ENCODE assay signal across 12 cellular contexts in genomic region chr22:36773935-36774334, GRCh38. TPM values are rescaled to one million over a fixed set of nuclear protein-coding genes. Genes with fewer than 3 reads are reported as not detected.
A peak's percentile ranks its signal among the peaks of the same experiment; 100 is the strongest.
DNase-seq lines count a peak whose midpoint lies in the region; ATAC-seq and TF ChIP-seq lines count a peak whose summit lies in the region.
"Had no signal": no experiment of that assay in that cellular context is flagged by ENCODE, and none has a peak within 500 bp of the region (broad histone marks: within the 10 kb centered on the region; RNA-seq: fewer than 3 reads in every experiment).

No MANE protein-coding gene starts in this region.

- H3K4me1 Mint-ChIP-seq in osteocyte (ENCODE audit: unreplicated experiment): peaks cover 16% of the 10 kb centered on the region

- DNase-seq in NCI-H1105 treated with DMSO at 0.1 percent for 48 hours (lab: John Stamatoyannopoulos, UW) (peak; percentile 22), NCI-H1105 (lab: John Stamatoyannopoulos, UW) (no peak), NCI-H2227 treated with DMSO at 0.1 percent for 48 hours (lab: John Stamatoyannopoulos, UW) (peak; percentile 21), choroid plexus epithelial cell (ENCODE audit: low read depth) (peak; percentile 69), osteocyte (ENCODE audit: extremely low spot score, unreplicated experiment) (no peak), T-helper 1 cell (no peak)
- DNase-seq: central memory CD4-positive, alpha-beta T cell; stimulated activated CD4-positive, alpha-beta T cell treated with anti-CD3 and anti-CD28 coated beads, Interleukin-2, amount 100 ng/mL, for 24 hours had no signal

- peaks cover 5% of the 10 kb centered on the region for H3K36me3 Mint-ChIP-seq in osteocyte (ENCODE audit: unreplicated experiment)

- H3K27ac Mint-ChIP-seq in osteocyte (ENCODE audit: unreplicated experiment): no peak overlapping the region
- H3K27ac Mint-ChIP-seq: IgD-negative memory B cell had no signal

- H3K4me3 ChIP-seq in choroid plexus epithelial cell (ENCODE audit: low read depth, low read length): no peak overlapping the region
- H3K4me3 ChIP-seq: BLaER1 had no signal

- ATAC-seq in GM18520 (IDR thresholded peaks at IDR 0.05; ENCODE audit: unreplicated experiment) (no peak), GM21360 (IDR thresholded peaks at IDR 0.05; ENCODE audit: unreplicated experiment) (no peak)

- peak; percentile 57 for TF ChIP-seq CTCF in choroid plexus epithelial cell (conservative IDR thresholded peaks at IDR 0.05; ENCODE audit: low read depth, low read length)
- peak; percentile 59 for TF ChIP-seq CTCF in osteocyte (IDR thresholded peaks at IDR 0.05)

- peak overlapping the region; percentile 29 for H3K4me3 Mint-ChIP-seq in osteocyte (ENCODE audit: unreplicated experiment)

- no peaks in the 10 kb centered on the region for H3K27me3 Mint-ChIP-seq in osteocyte (ENCODE audit: unreplicated experiment)
- H3K27me3 Mint-ChIP-seq: IgD-negative memory B cell had no signal

- no peaks in the 10 kb centered on the region for H3K9me3 Mint-ChIP-seq in osteocyte (ENCODE audit: unreplicated experiment)
- H3K9me3 Mint-ChIP-seq: IgD-negative memory B cell had no signal

RNA-seq across cellular contexts. Expression of gene IFT27, which starts 2.0 kb away (rescaled TPM):
- 30.5 and 36.9 TPM in 2 replicates for total RNA-seq in osteocyte

RNA-seq across cellular contexts. Expression of gene PVALB, which starts 42.9 kb away (rescaled TPM):
- total RNA-seq in osteocyte: 0.94 TPM in 1 of 2 replicates, not detected in the other

Comparison
In these comparisons a context has a peak if more than half of its experiments do, and no peak if none do; other contexts are left out.
1. DNase-seq: peak in NCI-H1105 treated with DMSO at 0.1 percent for 48 hours (single experiment), NCI-H2227 treated with DMSO at 0.1 percent for 48 hours (single experiment) and choroid plexus epithelial cell (single experiment); none in NCI-H1105 (single experiment), osteocyte (single experiment) and T-helper 1 cell (0 of 5).